Comparison of ENCODE assay signal across 2 cellular contexts in genomic region chr3:53078656-53079055, GRCh38.
TF ChIP-seq lines count a peak whose summit lies in the region.

No MANE protein-coding gene starts in this region.

TF ChIP-seq in HepG2, 621 proteins besides CTCF, POLR2A, EP300 and RAD21 (continues in another document):
- TF ChIP-seq AKNA (CRISPR knock-in tag; IDR thresholded peaks at IDR 0.05; ENCODE audit: borderline replicate concordance) = no peak
- TF ChIP-seq MIXL1 (CRISPR knock-in tag; IDR thresholded peaks at IDR 0.05) = no peak
- no peak for TF ChIP-seq TFE3 (CRISPR knock-in tag; IDR thresholded peaks at IDR 0.05)
- TF ChIP-seq MAFK (conservative IDR thresholded peaks at IDR 0.05 in 1 of 2, IDR thresholded peaks at IDR 0.05 in 1 of 2; ENCODE audit: low read length in 2 of 2) = no peak
- TF ChIP-seq ZNF75D (CRISPR knock-in tag; IDR thresholded peaks at IDR 0.05; ENCODE audit: borderline replicate concordance) = no peak
- TF ChIP-seq ZNF496 (CRISPR knock-in tag; IDR thresholded peaks at IDR 0.05; ENCODE audit: insufficient replicate concordance) = no peak
- TF ChIP-seq ATRX (CRISPR knock-in tag; IDR thresholded peaks at IDR 0.05; ENCODE audit: borderline replicate concordance) = no peak
- no peak for TF ChIP-seq POGK (CRISPR knock-in tag; conservative IDR thresholded peaks at IDR 0.05)
- TF ChIP-seq BHLHE40 (IDR thresholded peaks at IDR 0.05; ENCODE audit: low read length) = no peak
- TF ChIP-seq ZNF382 (CRISPR knock-in tag; IDR thresholded peaks at IDR 0.05; ENCODE audit: borderline replicate concordance) = no peak
- no peak for TF ChIP-seq AGO2 (optimal IDR thresholded peaks at IDR 0.05; ENCODE audit: low read depth, low read length)
- TF ChIP-seq CEBPG (CRISPR knock-in tag; IDR thresholded peaks at IDR 0.05) = 0 out of 2 replicates have a peak, but pooled peaks have one; percentile 8
- no peak for TF ChIP-seq TERF1 (CRISPR knock-in tag; IDR thresholded peaks at IDR 0.05)
- no peak for TF ChIP-seq IRX3 (CRISPR knock-in tag; IDR thresholded peaks at IDR 0.05; ENCODE audit: borderline replicate concordance, low read depth)
- TF ChIP-seq CEBPB (IDR thresholded peaks at IDR 0.05; ENCODE audit: borderline replicate concordance, low read depth, low read length) = peak; percentile 39; the same call in 1 of the 2 replicates

TF ChIP-seq in K562, 482 proteins besides CTCF, POLR2A, EP300 and RAD21:
- no peak for TF ChIP-seq ZNF398 (CRISPR knock-in tag; IDR thresholded peaks at IDR 0.05)
- TF ChIP-seq CEBPG (CRISPR knock-in tag; IDR thresholded peaks at IDR 0.05) = 0 out of 2 replicates have a peak, but pooled peaks have one; percentile 16
- TF ChIP-seq CEBPG (tag; conservative IDR thresholded peaks at IDR 0.05 in 1 of 2, IDR thresholded peaks at IDR 0.05 in 1 of 2) = no peak
